29 cellular contexts compared by ENCODE assay signal in the genomic region with DNA sequence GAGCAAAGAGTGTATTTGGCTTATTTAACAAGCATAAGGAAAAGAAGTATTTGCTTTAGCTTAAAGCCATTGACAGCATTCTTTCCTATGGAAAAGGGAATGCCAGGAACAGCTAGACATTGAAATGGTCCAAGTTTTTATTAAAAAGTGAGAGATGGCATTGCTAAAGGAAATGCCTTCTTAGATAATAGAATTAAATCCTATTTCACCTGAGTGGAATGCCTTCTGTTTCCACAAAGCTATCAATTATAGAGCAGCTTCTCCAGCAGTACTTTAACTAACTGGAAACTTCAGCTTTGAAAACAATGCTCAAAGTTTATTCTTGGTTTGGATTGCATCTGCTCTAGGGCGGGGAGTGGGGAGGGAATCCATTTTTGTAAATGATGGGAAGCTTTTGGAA.
"Had no signal": no experiment of that assay in that cellular context is flagged by ENCODE, and none has a peak within 500 bp of the region (broad histone marks: within the 10 kb centered on the region; RNA-seq: fewer than 3 reads in every experiment).

No MANE protein-coding gene starts in this region.

- H3K4me3 Mint-ChIP-seq: activated B cell treated with CpG ODN at 0.5 μM for 24 hours; activated CD8-positive, alpha-beta T cell treated with anti-CD3 and anti-CD28 coated beads for 36 hours; activated naive CD4-positive, alpha-beta T cell treated with anti-CD3 and anti-CD28 coated beads for 36 hours; activated naive CD4-positive, alpha-beta T cell treated with anti-CD3 and anti-CD28 coated beads, Interleukin-2, amount 50 U/mL, for 24 hours; activated naive CD8-positive, alpha-beta T cell treated with anti-CD3 and anti-CD28 coated beads for 36 hours; activated naive CD8-positive, alpha-beta T cell treated with anti-CD3 and anti-CD28 coated beads, Interleukin-2, amount 50 U/mL, for 24 hours; activated T-helper 1 cell treated with anti-CD3 and anti-CD28 coated beads, Interleukin-12 subunit alpha, Interleukin-12 subunit beta, Interleukin-2, Interleukin-4 antibody, amounts not matched to agents 30 ng/mL and 10 ng/mL and 1 ng/mL, durations not matched to agents 14 hours and 24 hours and 36 hours; central memory CD8-positive, alpha-beta T cell; T-helper 17 cell; T-helper 2 cell treated with Interferon-gamma antibody and Interleukin-4, amounts not matched to agents 5 μg/mL and 100 μg/mL, for 36 hours had no signal

- H3K9me3 ChIP-seq: adrenal gland, esophagus squamous epithelium, gastroesophageal sphincter had no signal

- DNase-seq: activated B cell treated with CpG ODN at 0.5 μM for 24 hours; activated CD4-positive, alpha-beta T cell treated with anti-CD3 and anti-CD28 coated beads for 48 hours; activated CD4-positive, alpha-beta T cell treated with anti-CD3 and anti-CD28 coated beads, Interleukin-2, amount 50 U/mL, for 1 hour; activated CD4-positive, alpha-beta T cell treated with anti-CD3 and anti-CD28 coated beads, Interleukin-2, amount 50 U/mL, for 48 hours; activated CD8-positive, alpha-beta memory T cell treated with anti-CD3 and anti-CD28 coated beads for 24 hours; activated CD8-positive, alpha-beta T cell treated with anti-CD3 and anti-CD28 coated beads for 36 hours; activated effector memory CD4-positive, alpha-beta T cell treated with anti-CD3 and anti-CD28 coated beads, Interleukin-2, amount 50 U/mL, for 16 hours; activated naive CD4-positive, alpha-beta T cell treated with anti-CD3 and anti-CD28 coated beads for 36 hours; activated naive CD8-positive, alpha-beta T cell treated with anti-CD3 and anti-CD28 coated beads for 36 hours; activated naive CD8-positive, alpha-beta T cell treated with anti-CD3 and anti-CD28 coated beads, Interleukin-2, amount 50 U/mL, for 24 hours; activated T-cell treated with anti-CD3 and anti-CD28 coated beads, Interleukin-2, amount 50 U/mL, for 48 hours; adrenal gland; brain microvascular endothelial cell; effector CD8-positive, alpha-beta T cell; esophagus squamous epithelium; foreskin melanocyte; T-helper 1 cell; T-helper 17 cell; T1000; WERI-Rb-1 had no signal

- H3K36me3 Mint-ChIP-seq: activated naive CD4-positive, alpha-beta T cell treated with anti-CD3 and anti-CD28 coated beads, Interleukin-2, amount 50 U/mL, for 24 hours; activated naive CD8-positive, alpha-beta T cell treated with anti-CD3 and anti-CD28 coated beads for 36 hours had no signal

- ATAC-seq: activated CD4-positive, CD25-positive, alpha-beta regulatory T cell treated with anti-CD3 and anti-CD28 coated beads, Interleukin-2, amount 50 U/mL, for 24 hours; activated CD8-positive, alpha-beta T cell treated with anti-CD3 and anti-CD28 coated beads for 36 hours; activated naive CD8-positive, alpha-beta T cell treated with anti-CD3 and anti-CD28 coated beads, Interleukin-2, amount 50 U/mL, for 24 hours; gastroesophageal sphincter; T-helper 17 cell had no signal

- H3K36me3 ChIP-seq: adrenal gland, brain microvascular endothelial cell, esophagus squamous epithelium, gastroesophageal sphincter, WERI-Rb-1 had no signal

- H3K9me3 Mint-ChIP-seq: activated B cell treated with CpG ODN at 0.5 μM for 24 hours; activated CD8-positive, alpha-beta T cell treated with anti-CD3 and anti-CD28 coated beads for 36 hours; activated naive CD4-positive, alpha-beta T cell treated with anti-CD3 and anti-CD28 coated beads for 36 hours; activated naive CD4-positive, alpha-beta T cell treated with anti-CD3 and anti-CD28 coated beads, Interleukin-2, amount 50 U/mL, for 24 hours; activated naive CD8-positive, alpha-beta T cell treated with anti-CD3 and anti-CD28 coated beads for 36 hours; activated naive CD8-positive, alpha-beta T cell treated with anti-CD3 and anti-CD28 coated beads, Interleukin-2, amount 50 U/mL, for 24 hours; activated T-helper 1 cell treated with anti-CD3 and anti-CD28 coated beads, Interleukin-12 subunit alpha, Interleukin-12 subunit beta, Interleukin-2, Interleukin-4 antibody, amounts not matched to agents 30 ng/mL and 10 ng/mL and 1 ng/mL, durations not matched to agents 14 hours and 24 hours and 36 hours; activated T-helper 2 cell treated with anti-CD3 and anti-CD28 coated beads, Interferon-gamma antibody, Interleukin-2, Interleukin-4, amounts not matched to agents 10 μg/mL and 5 μg/mL and 100 μg/mL, durations not matched to agents 14 hours and 24 hours and 36 hours; central memory CD8-positive, alpha-beta T cell; T-helper 2 cell treated with Interferon-gamma antibody and Interleukin-4, amounts not matched to agents 5 μg/mL and 100 μg/mL, for 36 hours had no signal

- H3K4me1 Mint-ChIP-seq: activated B cell treated with CpG ODN at 0.5 μM for 24 hours; activated naive CD4-positive, alpha-beta T cell treated with anti-CD3 and anti-CD28 coated beads, Interleukin-2, amount 50 U/mL, for 24 hours; central memory CD8-positive, alpha-beta T cell; T-helper 17 cell had no signal

- H3K27ac Mint-ChIP-seq: activated B cell treated with CpG ODN at 0.5 μM for 24 hours; activated CD8-positive, alpha-beta T cell treated with anti-CD3 and anti-CD28 coated beads for 36 hours; activated naive CD4-positive, alpha-beta T cell treated with anti-CD3 and anti-CD28 coated beads for 36 hours; activated naive CD4-positive, alpha-beta T cell treated with anti-CD3 and anti-CD28 coated beads, Interleukin-2, amount 50 U/mL, for 24 hours; activated naive CD8-positive, alpha-beta T cell treated with anti-CD3 and anti-CD28 coated beads for 36 hours; activated naive CD8-positive, alpha-beta T cell treated with anti-CD3 and anti-CD28 coated beads, Interleukin-2, amount 50 U/mL, for 24 hours; activated T-helper 1 cell treated with anti-CD3 and anti-CD28 coated beads, Interleukin-12 subunit alpha, Interleukin-12 subunit beta, Interleukin-2, Interleukin-4 antibody, amounts not matched to agents 30 ng/mL and 10 ng/mL and 1 ng/mL, durations not matched to agents 14 hours and 24 hours and 36 hours; activated T-helper 2 cell treated with anti-CD3 and anti-CD28 coated beads, Interferon-gamma antibody, Interleukin-2, Interleukin-4, amounts not matched to agents 10 μg/mL and 5 μg/mL and 100 μg/mL, durations not matched to agents 14 hours and 24 hours and 36 hours; T-helper 17 cell; T-helper 2 cell treated with Interferon-gamma antibody and Interleukin-4, amounts not matched to agents 5 μg/mL and 100 μg/mL, for 36 hours had no signal

- H3K27ac ChIP-seq: adrenal gland, brain microvascular endothelial cell, coronary artery, epithelial cell of prostate, esophagus squamous epithelium, WERI-Rb-1 had no signal

- H3K4me1 ChIP-seq: adrenal gland, esophagus squamous epithelium had no signal

- H3K27me3 Mint-ChIP-seq: activated CD8-positive, alpha-beta T cell treated with anti-CD3 and anti-CD28 coated beads for 36 hours; activated naive CD4-positive, alpha-beta T cell treated with anti-CD3 and anti-CD28 coated beads, Interleukin-2, amount 50 U/mL, for 24 hours; activated naive CD8-positive, alpha-beta T cell treated with anti-CD3 and anti-CD28 coated beads, Interleukin-2, amount 50 U/mL, for 24 hours; central memory CD8-positive, alpha-beta T cell; T-helper 17 cell had no signal

- H3K27me3 ChIP-seq: adrenal gland, brain microvascular endothelial cell, esophagus squamous epithelium, gastroesophageal sphincter had no signal

- H3K4me3 ChIP-seq: adrenal gland, coronary artery, esophagus squamous epithelium, gastroesophageal sphincter had no signal
